ENCODE assay signal across 1 cellular context in genomic region chr17:75970011-75970523, GRCh38.
TF ChIP-seq lines count a peak whose summit lies in the region.

No MANE protein-coding gene starts in this region.

TF ChIP-seq in HEK293, 187 proteins besides CTCF, POLR2A, EP300 and RAD21 (continued from another document):
- TF ChIP-seq ZNF148 (tag by site-specific recombination; IDR thresholded peaks at IDR 0.05; ENCODE audit: borderline replicate concordance), result no peak
